ENCODE assay signal across 27 cellular contexts in the genomic region with DNA sequence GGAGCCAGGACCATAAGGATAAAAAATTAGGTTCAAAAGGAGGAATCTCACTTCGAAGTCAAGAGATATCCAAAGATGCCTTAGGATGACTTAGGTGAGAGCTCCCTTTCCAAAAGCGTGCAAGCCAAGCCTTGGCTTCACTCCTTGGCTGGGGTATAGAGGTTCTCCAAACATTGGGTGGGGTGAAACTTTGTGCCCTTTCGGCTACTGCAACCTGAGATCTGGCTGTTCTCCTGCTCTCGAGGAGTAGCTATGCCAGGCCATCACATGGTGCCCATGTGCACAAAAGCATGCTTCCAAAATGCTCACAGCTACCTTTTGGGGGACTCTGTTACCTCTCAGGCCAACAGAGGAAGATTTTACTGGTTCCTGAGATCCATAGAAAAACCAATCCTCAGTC.
"Had no signal": no experiment of that assay in that cellular context is flagged by ENCODE, and none has a peak within 500 bp of the region (broad histone marks: within the 10 kb centered on the region; RNA-seq: fewer than 3 reads in every experiment).

No MANE protein-coding gene starts in this region.

- H3K27me3 ChIP-seq: neural progenitor cell, ovary, sigmoid colon, stomach, thyroid gland, tibial nerve, upper lobe of left lung, vagina had no signal

- H3K9me3 ChIP-seq: ovary, psoas muscle, sigmoid colon, stomach, thoracic aorta, thyroid gland, tibial nerve, upper lobe of left lung, vagina had no signal

- DNase-seq: naive thymus-derived CD8-positive, alpha-beta T cell; nephron progenitor cell; occipital lobe; ovary; posterior cingulate gyrus; psoas muscle; right cardiac atrium; sigmoid colon; small intestine; stimulated activated CD4-positive, alpha-beta T cell treated with anti-CD3 and anti-CD28 coated beads, Interleukin-15, amount 100 ng/mL, for 24 hours; stimulated activated CD4-positive, alpha-beta T cell treated with anti-CD3 and anti-CD28 coated beads, Interleukin-2, amount 100 ng/mL, for 24 hours; stimulated activated CD4-positive, alpha-beta T cell treated with anti-CD3 and anti-CD28 coated beads, Interleukin-2, amount 100 ng/mL, for 48 hours; stimulated activated CD4-positive, alpha-beta T cell treated with anti-CD3 and anti-CD28 coated beads, Interleukin-4, amount 100 ng/mL, for 24 hours; stimulated activated naive B cell treated with anti-CD40 and anti-IgM and Interleukin-4, amounts not matched to agents 10 μg/mL and 1 μg/mL and 100 μg/mL, for 72 hours; stimulated activated naive CD4-positive, alpha-beta T cell treated with Interleukin-2 at 50 U/mL for 16 hours; stomach; thyroid gland; trophoblast cell had no signal

- H3K4me3 ChIP-seq: neural progenitor cell, ovary, psoas muscle, sigmoid colon, stomach, thoracic aorta, thyroid gland, tibial nerve, upper lobe of left lung, vagina had no signal

- H3K27ac ChIP-seq: neural progenitor cell, ovary, parathyroid adenoma, psoas muscle, sigmoid colon, stomach, thoracic aorta, thyroid gland, tibial nerve, upper lobe of left lung, vagina had no signal

- H3K9ac ChIP-seq: neural progenitor cell, parathyroid adenoma had no signal

- H3K36me3 ChIP-seq: neural progenitor cell, ovary, stomach, thoracic aorta, thyroid gland, tibial nerve, upper lobe of left lung, vagina had no signal

- ATAC-seq: naive thymus-derived CD8-positive, alpha-beta T cell; natural killer cell treated with Interleukin-12 subunit alpha and Interleukin-12 subunit beta and Interleukin-15 and Interleukin-18, amount 100 ng/mL, for 72 hours; right cardiac atrium; stimulated activated effector memory CD8-positive, alpha-beta T cell treated with anti-CD3 and anti-CD28 coated beads, Interleukin-12 subunit alpha, Interleukin-12 subunit beta, amount 100 ng/mL, for 72 hours; stimulated activated naive B cell treated with anti-CD40 and anti-IgM and Interleukin-4, amounts not matched to agents 10 μg/mL and 1 μg/mL and 100 μg/mL, for 72 hours had no signal

- FAIRE-seq: small intestine, urothelium cell line had no signal

- H3K4me2 ChIP-seq: neural progenitor cell had no signal

- H2AFZ ChIP-seq: neural progenitor cell, parathyroid adenoma had no signal

- H3K4me1 ChIP-seq: parathyroid adenoma, psoas muscle, sigmoid colon, stomach, thyroid gland, tibial nerve, vagina had no signal

- H3K79me2 ChIP-seq: parathyroid adenoma had no signal
